28 cellular contexts compared by ENCODE assay signal in the genomic region with DNA sequence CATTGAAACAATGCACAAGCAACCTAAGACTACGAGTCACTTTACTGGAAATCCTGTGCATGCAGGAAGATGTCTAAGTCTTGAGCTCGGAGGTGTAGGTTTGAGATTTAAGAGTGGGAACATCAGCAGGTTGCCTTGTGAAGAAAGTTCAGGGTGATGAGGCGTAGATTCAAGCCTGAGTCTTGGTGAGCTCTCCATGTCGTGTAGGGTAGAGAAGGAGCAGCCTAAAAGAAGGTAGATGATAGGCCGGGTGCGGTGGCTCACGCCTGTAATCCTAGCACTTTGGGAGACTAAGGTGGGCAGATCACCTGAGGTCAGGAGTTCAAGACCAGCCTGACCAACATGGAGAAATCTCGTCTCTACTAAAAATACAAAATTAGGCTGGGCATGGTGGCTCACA. TPM values are rescaled to one million over a fixed set of nuclear protein-coding genes. Genes with fewer than 3 reads are reported as not detected.
"Had no signal": no experiment of that assay in that cellular context is flagged by ENCODE, and none has a peak within 500 bp of the region (broad histone marks: within the 10 kb centered on the region; RNA-seq: fewer than 3 reads in every experiment).

No MANE protein-coding gene starts in this region.

- DNase-seq: immature natural killer cell; kidney; mesendoderm; naive B cell; natural killer cell; nephron progenitor cell; occipital lobe; pancreas; posterior cingulate gyrus; retina; right lobe of liver; stimulated activated CD4-positive, alpha-beta T cell treated with anti-CD3 and anti-CD28 coated beads, Interleukin-1b, Interleukin-23, amount 100 ng/mL, for 48 hours; stimulated activated CD4-positive, alpha-beta T cell treated with anti-CD3 and anti-CD28 coated beads, Interleukin-2, amount 100 ng/mL, for 48 hours; stimulated activated CD4-positive, alpha-beta T cell treated with anti-CD3 and anti-CD28 coated beads, Interleukin-4, amount 100 ng/mL, for 4 hours; stimulated activated CD8-positive, alpha-beta memory T cell treated with anti-CD3 and anti-CD28 coated beads, Interleukin-4, amount 100 ng/mL, for 48 hours; stimulated activated naive CD4-positive, alpha-beta T cell treated with Interleukin-2 at 50 U/mL for 16 hours; stimulated activated naive CD8-positive, alpha-beta T cell treated with anti-CD3 and anti-CD28 coated beads, Interleukin-15, amount 100 ng/mL, for 72 hours; substantia nigra; upper lobe of left lung had no signal

- H3K4me3 ChIP-seq: lung, neural progenitor cell, pancreas, prostate gland, right lobe of liver, smooth muscle cell, tibial nerve, upper lobe of left lung, vagina had no signal

- H3K9me3 ChIP-seq: neutrophil, pancreas, prostate gland, right lobe of liver, tibial nerve, upper lobe of left lung, vagina had no signal

- H3K9me3 Mint-ChIP-seq: immature natural killer cell; natural killer cell; stimulated activated memory B cell treated with anti-CD40 and anti-IgM and Interleukin-4, amounts not matched to agents 10 μg/mL and 1 μg/mL and 100 μg/mL, for 72 hours; stimulated activated naive CD8-positive, alpha-beta T cell treated with anti-CD3 and anti-CD28 coated beads, Interleukin-15, amount 100 ng/mL, for 72 hours had no signal

- H3K36me3 Mint-ChIP-seq: immature natural killer cell; mesothelial cell of epicardium; naive B cell; natural killer cell; neural progenitor cell; stimulated activated memory B cell treated with anti-CD40 and anti-IgM and Interleukin-4, amounts not matched to agents 10 μg/mL and 1 μg/mL and 100 μg/mL, for 72 hours had no signal

- H3K27ac Mint-ChIP-seq: immature natural killer cell; mesothelial cell of epicardium; natural killer cell; nephron progenitor cell; neural progenitor cell; stimulated activated memory B cell treated with anti-CD40 and anti-IgM and Interleukin-4, amounts not matched to agents 10 μg/mL and 1 μg/mL and 100 μg/mL, for 72 hours; stimulated activated naive CD8-positive, alpha-beta T cell treated with anti-CD3 and anti-CD28 coated beads, Interleukin-15, amount 100 ng/mL, for 72 hours had no signal

- H3K27ac ChIP-seq: neural progenitor cell, neutrophil, pancreas, prostate gland, right lobe of liver, tibial nerve, upper lobe of left lung, vagina had no signal

- H3K4me1 Mint-ChIP-seq: immature natural killer cell; mesothelial cell of epicardium; naive B cell; natural killer cell; neural progenitor cell; stimulated activated naive CD8-positive, alpha-beta T cell treated with anti-CD3 and anti-CD28 coated beads, Interleukin-15, amount 100 ng/mL, for 72 hours had no signal

- H3K27me3 ChIP-seq: neural progenitor cell, pancreas, right lobe of liver, tibial nerve, upper lobe of left lung, vagina had no signal

- H3K4me1 ChIP-seq: neural progenitor cell, pancreas, prostate gland, right lobe of liver, upper lobe of left lung, vagina had no signal

- ATAC-seq: natural killer cell; pancreas; right lobe of liver; stimulated activated memory B cell treated with anti-CD40 and anti-IgM and Interleukin-4, amounts not matched to agents 10 μg/mL and 1 μg/mL and 100 μg/mL, for 72 hours; stimulated activated naive CD8-positive, alpha-beta T cell treated with anti-CD3 and anti-CD28 coated beads, Interleukin-15, amount 100 ng/mL, for 72 hours had no signal

- H3K36me3 ChIP-seq: neural progenitor cell, neutrophil, pancreas, prostate gland, right lobe of liver, tibial nerve, upper lobe of left lung, vagina had no signal

- H3K4me3 Mint-ChIP-seq: immature natural killer cell; mesothelial cell of epicardium; naive B cell; natural killer cell; nephron progenitor cell; neural progenitor cell; stimulated activated memory B cell treated with anti-CD40 and anti-IgM and Interleukin-4, amounts not matched to agents 10 μg/mL and 1 μg/mL and 100 μg/mL, for 72 hours; stimulated activated naive CD8-positive, alpha-beta T cell treated with anti-CD3 and anti-CD28 coated beads, Interleukin-15, amount 100 ng/mL, for 72 hours had no signal

RNA-seq across cellular contexts. Expression of a gene that starts 30.2 kb away (rescaled TPM):
- total RNA-seq: smooth muscle cell had no signal
